ENCODE assay signal across 24 cellular contexts in genomic region chr7:30268666-30269065, GRCh38.
"Had no signal": no experiment of that assay in that cellular context is flagged by ENCODE, and none has a peak within 500 bp of the region (broad histone marks: within the 10 kb centered on the region; RNA-seq: fewer than 3 reads in every experiment).

No MANE protein-coding gene starts in this region.

- ATAC-seq: gastrocnemius medialis; heart left ventricle; left lobe of liver; mucosa of descending colon; stimulated activated effector memory CD8-positive, alpha-beta T cell treated with anti-CD3 and anti-CD28 coated beads, Interleukin-12 subunit alpha, Interleukin-12 subunit beta, amount 100 ng/mL, for 72 hours had no signal

- H3K9me3 Mint-ChIP-seq: mesothelial cell of epicardium; nephron; neural progenitor cell; stimulated activated effector memory CD8-positive, alpha-beta T cell treated with anti-CD3 and anti-CD28 coated beads, Interleukin-12 subunit alpha, Interleukin-12 subunit beta, amount 100 ng/mL, for 72 hours; type B pancreatic cell had no signal

- H3K36me3 ChIP-seq: gastrocnemius medialis, heart left ventricle, neural progenitor cell, prostate gland, right atrium auricular region, sigmoid colon, stomach, tibial artery had no signal

- H3K4me1 ChIP-seq: gastrocnemius medialis, neural progenitor cell, prostate gland, right atrium auricular region, sigmoid colon, tibial artery had no signal

- H3K4me1 Mint-ChIP-seq: mesothelial cell of epicardium; nephron; neural progenitor cell; stimulated activated effector memory CD8-positive, alpha-beta T cell treated with anti-CD3 and anti-CD28 coated beads, Interleukin-12 subunit alpha, Interleukin-12 subunit beta, amount 100 ng/mL, for 72 hours had no signal

- H3K27me3 ChIP-seq: dorsolateral prefrontal cortex, gastrocnemius medialis, heart left ventricle, hepatocyte, neural progenitor cell, right atrium auricular region, sigmoid colon, stomach, tibial artery had no signal

- H3K9ac ChIP-seq: neural progenitor cell had no signal

- H3K4me3 Mint-ChIP-seq: mesothelial cell of epicardium; naive B cell; nephron; neural progenitor cell; stimulated activated effector memory CD8-positive, alpha-beta T cell treated with anti-CD3 and anti-CD28 coated beads, Interleukin-12 subunit alpha, Interleukin-12 subunit beta, amount 100 ng/mL, for 72 hours; type B pancreatic cell had no signal

- H3K27ac ChIP-seq: dorsolateral prefrontal cortex, gastrocnemius medialis, heart left ventricle, hepatocyte, neural progenitor cell, prostate gland, right atrium auricular region, sigmoid colon, stomach, tibial artery had no signal

- H3K4me2 ChIP-seq: hepatocyte, neural progenitor cell had no signal

- H3K27me3 Mint-ChIP-seq: naive B cell, type B pancreatic cell had no signal

- H3K36me3 Mint-ChIP-seq: mesothelial cell of epicardium; naive B cell; neural progenitor cell; stimulated activated effector memory CD8-positive, alpha-beta T cell treated with anti-CD3 and anti-CD28 coated beads, Interleukin-12 subunit alpha, Interleukin-12 subunit beta, amount 100 ng/mL, for 72 hours; type B pancreatic cell had no signal

- H3K27ac Mint-ChIP-seq: mesothelial cell of epicardium; naive B cell; nephron; neural progenitor cell; stimulated activated effector memory CD8-positive, alpha-beta T cell treated with anti-CD3 and anti-CD28 coated beads, Interleukin-12 subunit alpha, Interleukin-12 subunit beta, amount 100 ng/mL, for 72 hours; type B pancreatic cell had no signal

- H3K4me3 ChIP-seq: dorsolateral prefrontal cortex, gastrocnemius medialis, heart left ventricle, hepatocyte, lung, mucosa of descending colon, neural progenitor cell, prostate gland, right atrium auricular region, sigmoid colon, stomach, tibial artery had no signal

- H3K9me3 ChIP-seq: gastrocnemius medialis, heart left ventricle, mucosa of descending colon, prostate gland, right atrium auricular region, sigmoid colon, stomach, tibial artery had no signal

- DNase-seq: effector CD4-positive, alpha-beta T cell; gastrocnemius medialis; heart left ventricle; kidney; mesenchymal stem cell; mucosa of descending colon; naive B cell; sigmoid colon; stimulated activated CD4-positive, alpha-beta T cell treated with anti-CD3 and anti-CD28 coated beads, Interleukin-2, amount 100 ng/mL, for 24 hours; stimulated activated CD4-positive, alpha-beta T cell treated with anti-CD3 and anti-CD28 coated beads, Interleukin-4, amount 100 ng/mL, for 24 hours; stimulated activated naive CD4-positive, alpha-beta T cell treated with Interleukin-2 at 50 U/mL for 16 hours; stomach; tibial artery had no signal
